In genomic region chr2:68700560-68700959, GRCh38 we compare ENCODE assay signal across 2 cellular contexts.
A peak's percentile ranks its signal among the peaks of the same experiment; 100 is the strongest.
TF ChIP-seq lines count a peak whose summit lies in the region.

No MANE protein-coding gene starts in this region.

TF ChIP-seq in HEK293T, 16 proteins besides CTCF, POLR2A, EP300 and RAD21 (continued from another document):
- TF ChIP-seq ZNF384 (IDR thresholded peaks at IDR 0.05) = peak; percentile 52; the same call in 1 of the 2 replicates
TF ChIP-seq in HEK293T: peak in this region for 1.

TF ChIP-seq in K562, 482 proteins besides CTCF, POLR2A, EP300 and RAD21 (continued from another document):
- TF ChIP-seq TRIM28 (IDR thresholded peaks at IDR 0.05) (peak; percentile 86; the same call in 1 of the 2 replicates), DLX4 (CRISPR knock-in tag; IDR thresholded peaks at IDR 0.05) (no peak), CBX1 (IDR thresholded peaks at IDR 0.05; ENCODE audit: low read depth) (0 out of 2 replicates have a peak, but pooled peaks have one; percentile 45), TRIM24 (IDR thresholded peaks at IDR 0.05) (peak in 1 of 2 experiments; percentile 38; a peak in 1 of 4 replicates), EGR1 (conservative IDR thresholded peaks at IDR 0.05) (no peak), PURB (CRISPR knock-in tag; IDR thresholded peaks at IDR 0.05; ENCODE audit: low read depth) (no peak), CBX5 (IDR thresholded peaks at IDR 0.05; ENCODE audit: borderline replicate concordance, low read depth) (peak; percentile 85), CBX3 (IDR thresholded peaks at IDR 0.05; ENCODE audit: borderline replicate concordance in 1 of 2, low read length in 2 of 2) (peak in 1 of 2 experiments; percentile 82; a peak in 1 of 3 replicates), SP1 (CRISPR knock-in tag; IDR thresholded peaks at IDR 0.05) (no peak), ZNF384 (IDR thresholded peaks at IDR 0.05; ENCODE audit: low read depth, low read length) (peak; percentile 81), EHMT2 (IDR thresholded peaks at IDR 0.05) (0 out of 2 replicates have a peak, but pooled peaks have one; percentile 20), CC2D1A (IDR thresholded peaks at IDR 0.05) (no peak), ZNF280A (IDR thresholded peaks at IDR 0.05; ENCODE audit: low read depth, partially characterized antibody) (peak; percentile 74)
